1 cellular context compared by ENCODE assay signal in the genomic region with DNA sequence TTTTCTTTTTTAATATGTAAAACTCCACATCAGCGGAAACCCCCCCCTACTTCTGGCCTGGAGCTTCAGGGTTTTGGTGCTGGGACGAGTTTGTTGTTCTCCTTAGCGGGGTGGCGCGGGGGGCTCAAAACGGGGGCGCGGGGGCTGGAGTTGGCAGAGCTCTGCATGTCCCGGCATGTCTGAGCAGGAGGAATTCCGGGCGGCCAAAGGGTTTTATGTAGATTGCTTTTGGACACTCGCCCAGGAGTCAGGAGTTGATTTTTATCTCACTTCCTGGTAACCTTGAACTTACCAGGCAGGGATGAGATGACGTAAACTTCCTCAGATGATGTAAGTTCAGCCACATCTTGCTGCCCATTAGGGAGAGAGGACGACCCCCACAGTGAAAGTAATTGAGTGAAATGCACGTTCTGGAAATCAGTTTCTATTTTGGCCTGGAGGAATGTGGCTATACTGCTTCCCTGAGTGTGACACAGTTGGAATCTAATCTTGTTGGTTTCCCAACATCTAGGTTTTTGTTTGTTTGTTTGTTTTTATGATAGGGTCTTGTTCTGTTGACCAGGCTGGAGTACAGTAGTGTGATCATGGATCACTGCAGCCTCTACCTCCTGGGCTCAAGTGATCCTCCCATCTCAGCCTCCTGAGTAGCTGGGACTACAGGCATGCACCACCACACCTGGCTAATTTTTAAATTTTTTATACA.
A peak's percentile ranks its signal among the peaks of the same experiment; 100 is the strongest.
TF ChIP-seq lines count a peak whose summit lies in the region.

No MANE protein-coding gene starts in this region.

TF ChIP-seq in K562, 482 proteins besides CTCF, POLR2A, EP300 and RAD21 (continued from another document and continues in another):
- TF ChIP-seq ZNF384 (IDR thresholded peaks at IDR 0.05; ENCODE audit: low read depth, low read length) (no peak), SREBF2 (CRISPR knock-in tag; IDR thresholded peaks at IDR 0.05) (no peak), TRIM28 (IDR thresholded peaks at IDR 0.05) (peak; percentile 50; the same call in 1 of the 2 replicates), CSDE1 (IDR thresholded peaks at IDR 0.05) (no peak), MCM7 (IDR thresholded peaks at IDR 0.05) (no peak), HSF4 (CRISPR knock-in tag; IDR thresholded peaks at IDR 0.05; ENCODE audit: borderline replicate concordance) (peak; percentile 85; the same call in 1 of the 2 replicates), ZNF121 (CRISPR knock-in tag; conservative IDR thresholded peaks at IDR 0.05) (0 out of 2 replicates have a peak, but pooled peaks have one; percentile 6), ZKSCAN3 (CRISPR knock-in tag; IDR thresholded peaks at IDR 0.05) (peak; percentile 31; the same call in 1 of the 2 replicates), SP2 (IDR thresholded peaks at IDR 0.05; ENCODE audit: extremely low read depth, low read depth, low read length, poor library complexity, severe bottlenecking) (no peak), ZEB2 (IDR thresholded peaks at IDR 0.05) (peak; percentile 72; the same call in 1 of the 2 replicates), NFIC (IDR thresholded peaks at IDR 0.05) (peak; percentile 94), BCOR (IDR thresholded peaks at IDR 0.05) (peak; percentile 61), HMG20B (CRISPR knock-in tag; IDR thresholded peaks at IDR 0.05) (no peak), NFYB (IDR thresholded peaks at IDR 0.05; ENCODE audit: extremely low read depth, insufficient read length) (no peak), HOXB6 (CRISPR knock-in tag; IDR thresholded peaks at IDR 0.05; ENCODE audit: borderline replicate concordance) (no peak), IFI16 (CRISPR knock-in tag; IDR thresholded peaks at IDR 0.05) (0 out of 2 replicates have a peak, but pooled peaks have one; percentile 5), RHOXF2B (CRISPR knock-in tag; conservative IDR thresholded peaks at IDR 0.05) (no peak), SUPT5H (IDR thresholded peaks at IDR 0.05) (peak; percentile 52; the same call in 1 of the 2 replicates), CCAR2 (IDR thresholded peaks at IDR 0.05; ENCODE audit: low read depth, low read length) (no peak), ZBTB17 (CRISPR knock-in tag; IDR thresholded peaks at IDR 0.05) (peak; percentile 73), L3MBTL2 (IDR thresholded peaks at IDR 0.05) (peak; percentile 46), MTF1 (CRISPR knock-in tag; IDR thresholded peaks at IDR 0.05; ENCODE audit: borderline replicate concordance) (no peak), ETV1 (tag; conservative IDR thresholded peaks at IDR 0.05; ENCODE audit: low read depth) (peak; percentile 97), CHCHD3 (CRISPR knock-in tag; IDR thresholded peaks at IDR 0.05) (no peak), PYGO2 (tag; IDR thresholded peaks at IDR 0.05) (peak; percentile 76; the same call in 1 of the 2 replicates), GTF2E2 (tag; IDR thresholded peaks at IDR 0.05) (peak; percentile 25; the same call in 1 of the 2 replicates), ESRRB (CRISPR knock-in tag; IDR thresholded peaks at IDR 0.05; ENCODE audit: borderline replicate concordance) (0 out of 2 replicates have a peak, but pooled peaks have one; percentile 25), MEF2D (tag; conservative IDR thresholded peaks at IDR 0.05; ENCODE audit: low read depth) (peak; percentile 94), STAG1 (CRISPR knock-in tag; IDR thresholded peaks at IDR 0.05; ENCODE audit: borderline replicate concordance) (no peak), TEAD2 (tag; IDR thresholded peaks at IDR 0.05) (peak; percentile 73; the same call in 1 of the 2 replicates), ZNF165 (CRISPR knock-in tag; IDR thresholded peaks at IDR 0.05; ENCODE audit: borderline replicate concordance) (no peak), ZNF232 (CRISPR knock-in tag; IDR thresholded peaks at IDR 0.05) (no peak), NR2F6 (CRISPR knock-in tag; IDR thresholded peaks at IDR 0.05) (peak; percentile 3; the same call in 1 of the 2 replicates), RBM39 (optimal IDR thresholded peaks at IDR 0.05; ENCODE audit: low read depth, low read length) (no peak), ZKSCAN8 (CRISPR knock-in tag; IDR thresholded peaks at IDR 0.05) (no peak; the same call in 1 of the 2 replicates), SREBF1 (IDR thresholded peaks at IDR 0.05; ENCODE audit: borderline replicate concordance, low read depth, low read length) (no peak), RFX5 (IDR thresholded peaks at IDR 0.05; ENCODE audit: low read depth, low read length) (no peak), TEAD1 (CRISPR knock-in tag; IDR thresholded peaks at IDR 0.05) (peak; percentile 78 to 90; a peak in 3 of 4 replicates), NR4A1 (CRISPR knock-in tag; IDR thresholded peaks at IDR 0.05) (no peak), NR4A1 (tag; IDR thresholded peaks at IDR 0.05) (peak; percentile 95)
- TF ChIP-seq, protein P1, sequence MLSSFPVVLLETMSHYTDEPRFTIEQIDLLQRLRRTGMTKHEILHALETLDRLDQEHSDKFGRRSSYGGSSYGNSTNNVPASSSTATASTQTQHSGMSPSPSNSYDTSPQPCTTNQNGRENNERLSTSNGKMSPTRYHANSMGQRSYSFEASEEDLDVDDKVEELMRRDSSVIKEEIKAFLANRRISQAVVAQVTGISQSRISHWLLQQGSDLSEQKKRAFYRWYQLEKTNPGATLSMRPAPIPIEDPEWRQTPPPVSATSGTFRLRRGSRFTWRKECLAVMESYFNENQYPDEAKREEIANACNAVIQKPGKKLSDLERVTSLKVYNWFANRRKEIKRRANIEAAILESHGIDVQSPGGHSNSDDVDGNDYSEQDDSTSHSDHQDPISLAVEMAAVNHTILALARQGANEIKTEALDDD (IDR thresholded peaks at IDR 0.05) = no peak; the same call in 1 of the 2 replicates
- TF ChIP-seq, protein P2, sequence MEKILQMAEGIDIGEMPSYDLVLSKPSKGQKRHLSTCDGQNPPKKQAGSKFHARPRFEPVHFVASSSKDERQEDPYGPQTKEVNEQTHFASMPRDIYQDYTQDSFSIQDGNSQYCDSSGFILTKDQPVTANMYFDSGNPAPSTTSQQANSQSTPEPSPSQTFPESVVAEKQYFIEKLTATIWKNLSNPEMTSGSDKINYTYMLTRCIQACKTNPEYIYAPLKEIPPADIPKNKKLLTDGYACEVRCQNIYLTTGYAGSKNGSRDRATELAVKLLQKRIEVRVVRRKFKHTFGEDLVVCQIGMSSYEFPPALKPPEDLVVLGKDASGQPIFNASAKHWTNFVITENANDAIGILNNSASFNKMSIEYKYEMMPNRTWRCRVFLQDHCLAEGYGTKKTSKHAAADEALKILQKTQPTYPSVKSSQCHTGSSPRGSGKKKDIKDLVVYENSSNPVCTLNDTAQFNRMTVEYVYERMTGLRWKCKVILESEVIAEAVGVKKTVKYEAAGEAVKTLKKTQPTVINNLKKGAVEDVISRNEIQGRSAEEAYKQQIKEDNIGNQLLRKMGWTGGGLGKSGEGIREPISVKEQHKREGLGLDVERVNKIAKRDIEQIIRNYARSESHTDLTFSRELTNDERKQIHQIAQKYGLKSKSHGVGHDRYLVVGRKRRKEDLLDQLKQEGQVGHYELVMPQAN (IDR thresholded peaks at IDR 0.05; ENCODE audit: borderline replicate concordance) = no peak
- TF ChIP-seq, protein P3, sequence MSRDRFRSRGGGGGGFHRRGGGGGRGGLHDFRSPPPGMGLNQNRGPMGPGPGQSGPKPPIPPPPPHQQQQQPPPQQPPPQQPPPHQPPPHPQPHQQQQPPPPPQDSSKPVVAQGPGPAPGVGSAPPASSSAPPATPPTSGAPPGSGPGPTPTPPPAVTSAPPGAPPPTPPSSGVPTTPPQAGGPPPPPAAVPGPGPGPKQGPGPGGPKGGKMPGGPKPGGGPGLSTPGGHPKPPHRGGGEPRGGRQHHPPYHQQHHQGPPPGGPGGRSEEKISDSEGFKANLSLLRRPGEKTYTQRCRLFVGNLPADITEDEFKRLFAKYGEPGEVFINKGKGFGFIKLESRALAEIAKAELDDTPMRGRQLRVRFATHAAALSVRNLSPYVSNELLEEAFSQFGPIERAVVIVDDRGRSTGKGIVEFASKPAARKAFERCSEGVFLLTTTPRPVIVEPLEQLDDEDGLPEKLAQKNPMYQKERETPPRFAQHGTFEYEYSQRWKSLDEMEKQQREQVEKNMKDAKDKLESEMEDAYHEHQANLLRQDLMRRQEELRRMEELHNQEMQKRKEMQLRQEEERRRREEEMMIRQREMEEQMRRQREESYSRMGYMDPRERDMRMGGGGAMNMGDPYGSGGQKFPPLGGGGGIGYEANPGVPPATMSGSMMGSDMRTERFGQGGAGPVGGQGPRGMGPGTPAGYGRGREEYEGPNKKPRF (IDR thresholded peaks at IDR 0.05; ENCODE audit: low read depth, low read length) = no peak
- TF ChIP-seq, protein P4, sequence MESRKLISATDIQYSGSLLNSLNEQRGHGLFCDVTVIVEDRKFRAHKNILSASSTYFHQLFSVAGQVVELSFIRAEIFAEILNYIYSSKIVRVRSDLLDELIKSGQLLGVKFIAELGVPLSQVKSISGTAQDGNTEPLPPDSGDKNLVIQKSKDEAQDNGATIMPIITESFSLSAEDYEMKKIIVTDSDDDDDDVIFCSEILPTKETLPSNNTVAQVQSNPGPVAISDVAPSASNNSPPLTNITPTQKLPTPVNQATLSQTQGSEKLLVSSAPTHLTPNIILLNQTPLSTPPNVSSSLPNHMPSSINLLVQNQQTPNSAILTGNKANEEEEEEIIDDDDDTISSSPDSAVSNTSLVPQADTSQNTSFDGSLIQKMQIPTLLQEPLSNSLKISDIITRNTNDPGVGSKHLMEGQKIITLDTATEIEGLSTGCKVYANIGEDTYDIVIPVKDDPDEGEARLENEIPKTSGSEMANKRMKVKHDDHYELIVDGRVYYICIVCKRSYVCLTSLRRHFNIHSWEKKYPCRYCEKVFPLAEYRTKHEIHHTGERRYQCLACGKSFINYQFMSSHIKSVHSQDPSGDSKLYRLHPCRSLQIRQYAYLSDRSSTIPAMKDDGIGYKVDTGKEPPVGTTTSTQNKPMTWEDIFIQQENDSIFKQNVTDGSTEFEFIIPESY (CRISPR knock-in tag; IDR thresholded peaks at IDR 0.05) = no peak
- TF ChIP-seq, protein P5, sequence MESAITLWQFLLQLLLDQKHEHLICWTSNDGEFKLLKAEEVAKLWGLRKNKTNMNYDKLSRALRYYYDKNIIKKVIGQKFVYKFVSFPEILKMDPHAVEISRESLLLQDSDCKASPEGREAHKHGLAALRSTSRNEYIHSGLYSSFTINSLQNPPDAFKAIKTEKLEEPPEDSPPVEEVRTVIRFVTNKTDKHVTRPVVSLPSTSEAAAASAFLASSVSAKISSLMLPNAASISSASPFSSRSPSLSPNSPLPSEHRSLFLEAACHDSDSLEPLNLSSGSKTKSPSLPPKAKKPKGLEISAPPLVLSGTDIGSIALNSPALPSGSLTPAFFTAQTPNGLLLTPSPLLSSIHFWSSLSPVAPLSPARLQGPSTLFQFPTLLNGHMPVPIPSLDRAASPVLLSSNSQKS (CRISPR knock-in tag; IDR thresholded peaks at IDR 0.05) = no peak
- TF ChIP-seq, protein P6, sequence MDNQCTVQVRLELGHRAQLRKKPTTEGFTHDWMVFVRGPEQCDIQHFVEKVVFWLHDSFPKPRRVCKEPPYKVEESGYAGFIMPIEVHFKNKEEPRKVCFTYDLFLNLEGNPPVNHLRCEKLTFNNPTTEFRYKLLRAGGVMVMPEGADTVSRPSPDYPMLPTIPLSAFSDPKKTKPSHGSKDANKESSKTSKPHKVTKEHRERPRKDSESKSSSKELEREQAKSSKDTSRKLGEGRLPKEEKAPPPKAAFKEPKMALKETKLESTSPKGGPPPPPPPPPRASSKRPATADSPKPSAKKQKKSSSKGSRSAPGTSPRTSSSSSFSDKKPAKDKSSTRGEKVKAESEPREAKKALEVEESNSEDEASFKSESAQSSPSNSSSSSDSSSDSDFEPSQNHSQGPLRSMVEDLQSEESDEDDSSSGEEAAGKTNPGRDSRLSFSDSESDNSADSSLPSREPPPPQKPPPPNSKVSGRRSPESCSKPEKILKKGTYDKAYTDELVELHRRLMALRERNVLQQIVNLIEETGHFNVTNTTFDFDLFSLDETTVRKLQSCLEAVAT (IDR thresholded peaks at IDR 0.05) = peak; percentile 35 to 52; a peak in 1 of 4 replicates
- TF ChIP-seq, protein P7, sequence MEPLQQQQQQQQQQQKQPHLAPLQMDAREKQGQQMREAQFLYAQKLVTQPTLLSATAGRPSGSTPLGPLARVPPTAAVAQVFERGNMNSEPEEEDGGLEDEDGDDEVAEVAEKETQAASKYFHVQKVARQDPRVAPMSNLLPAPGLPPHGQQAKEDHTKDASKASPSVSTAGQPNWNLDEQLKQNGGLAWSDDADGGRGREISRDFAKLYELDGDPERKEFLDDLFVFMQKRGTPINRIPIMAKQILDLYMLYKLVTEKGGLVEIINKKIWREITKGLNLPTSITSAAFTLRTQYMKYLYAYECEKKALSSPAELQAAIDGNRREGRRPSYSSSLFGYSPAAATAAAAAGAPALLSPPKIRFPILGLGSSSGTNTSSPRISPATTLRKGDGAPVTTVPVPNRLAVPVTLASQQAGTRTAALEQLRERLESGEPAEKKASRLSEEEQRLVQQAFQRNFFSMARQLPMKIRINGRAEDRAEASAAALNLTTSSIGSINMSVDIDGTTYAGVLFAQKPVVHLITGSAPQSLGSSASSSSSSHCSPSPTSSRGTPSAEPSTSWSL (CRISPR knock-in tag; IDR thresholded peaks at IDR 0.05; ENCODE audit: borderline replicate concordance) = no peak
- TF ChIP-seq, protein P8, sequence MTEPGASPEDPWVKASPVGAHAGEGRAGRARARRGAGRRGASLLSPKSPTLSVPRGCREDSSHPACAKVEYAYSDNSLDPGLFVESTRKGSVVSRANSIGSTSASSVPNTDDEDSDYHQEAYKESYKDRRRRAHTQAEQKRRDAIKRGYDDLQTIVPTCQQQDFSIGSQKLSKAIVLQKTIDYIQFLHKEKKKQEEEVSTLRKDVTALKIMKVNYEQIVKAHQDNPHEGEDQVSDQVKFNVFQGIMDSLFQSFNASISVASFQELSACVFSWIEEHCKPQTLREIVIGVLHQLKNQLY (CRISPR knock-in tag; conservative IDR thresholded peaks at IDR 0.05) = no peak
- TF ChIP-seq, protein P9, sequence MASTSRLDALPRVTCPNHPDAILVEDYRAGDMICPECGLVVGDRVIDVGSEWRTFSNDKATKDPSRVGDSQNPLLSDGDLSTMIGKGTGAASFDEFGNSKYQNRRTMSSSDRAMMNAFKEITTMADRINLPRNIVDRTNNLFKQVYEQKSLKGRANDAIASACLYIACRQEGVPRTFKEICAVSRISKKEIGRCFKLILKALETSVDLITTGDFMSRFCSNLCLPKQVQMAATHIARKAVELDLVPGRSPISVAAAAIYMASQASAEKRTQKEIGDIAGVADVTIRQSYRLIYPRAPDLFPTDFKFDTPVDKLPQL (IDR thresholded peaks at IDR 0.05; ENCODE audit: extremely low read depth, insufficient read length) = no peak
- TF ChIP-seq, protein P10, sequence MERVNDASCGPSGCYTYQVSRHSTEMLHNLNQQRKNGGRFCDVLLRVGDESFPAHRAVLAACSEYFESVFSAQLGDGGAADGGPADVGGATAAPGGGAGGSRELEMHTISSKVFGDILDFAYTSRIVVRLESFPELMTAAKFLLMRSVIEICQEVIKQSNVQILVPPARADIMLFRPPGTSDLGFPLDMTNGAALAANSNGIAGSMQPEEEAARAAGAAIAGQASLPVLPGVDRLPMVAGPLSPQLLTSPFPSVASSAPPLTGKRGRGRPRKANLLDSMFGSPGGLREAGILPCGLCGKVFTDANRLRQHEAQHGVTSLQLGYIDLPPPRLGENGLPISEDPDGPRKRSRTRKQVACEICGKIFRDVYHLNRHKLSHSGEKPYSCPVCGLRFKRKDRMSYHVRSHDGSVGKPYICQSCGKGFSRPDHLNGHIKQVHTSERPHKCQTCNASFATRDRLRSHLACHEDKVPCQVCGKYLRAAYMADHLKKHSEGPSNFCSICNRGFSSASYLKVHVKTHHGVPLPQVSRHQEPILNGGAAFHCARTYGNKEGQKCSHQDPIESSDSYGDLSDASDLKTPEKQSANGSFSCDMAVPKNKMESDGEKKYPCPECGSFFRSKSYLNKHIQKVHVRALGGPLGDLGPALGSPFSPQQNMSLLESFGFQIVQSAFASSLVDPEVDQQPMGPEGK (CRISPR knock-in tag; IDR thresholded peaks at IDR 0.05; ENCODE audit: borderline replicate concordance) = no peak
